In genomic region chr12:65630555-65630954, GRCh38 we compare ENCODE assay signal across 25 cellular contexts.
DNase-seq lines count a peak whose midpoint lies in the region; ATAC-seq, FAIRE-seq and TF ChIP-seq lines count a peak whose summit lies in the region.
"Had no signal": no experiment of that assay in that cellular context is flagged by ENCODE, and none has a peak within 500 bp of the region (broad histone marks: within the 10 kb centered on the region; RNA-seq: fewer than 3 reads in every experiment).

No MANE protein-coding gene starts in this region.

- dilution Hi-C loops in keratinocyte (cut with MboI; ENCODE audit: extremely low pct_ligation_motif_present, low sequenced_read_pairs) = no loop called here

- no peaks in the 10 kb centered on the region for H4K20me1 ChIP-seq in keratinocyte (ENCODE audit: control insufficient read depth, extremely low read depth, insufficient read depth, low read length)

- H3K9me1 ChIP-seq in keratinocyte (ENCODE audit: control insufficient read depth, extremely low read depth, insufficient read depth, low read length) = no peaks in the 10 kb centered on the region

- H2AFZ ChIP-seq in keratinocyte (ENCODE audit: control insufficient read depth, low read length) = no peak overlapping the region

- no peaks in the 10 kb centered on the region for H3K27me3 Mint-ChIP-seq in MCF 10A (ENCODE audit: insufficient read depth, unreplicated experiment)
- H3K27me3 Mint-ChIP-seq: activated naive CD4-positive, alpha-beta T cell treated with anti-CD3 and anti-CD28 coated beads, Interleukin-2, amount 10 ng/mL, durations not matched to agents 7 days and 5 days had no signal

- H3K36me3 ChIP-seq in breast epithelium (no peaks in the 10 kb centered on the region), adipocyte (ENCODE audit: control insufficient read depth, insufficient read depth, low read length, severe bottlenecking) (no peaks in the 10 kb centered on the region), keratinocyte (ENCODE audit: control insufficient read depth in 2 of 2, extremely low read depth in 1 of 2, insufficient read depth in 2 of 2, low read length in 2 of 2) (no peaks in the 10 kb centered on the region), transverse colon (no peaks in the 10 kb centered on the region)
- H3K36me3 ChIP-seq: upper lobe of left lung had no signal

- peak; percentile 4 for DNase-seq in MCF 10A (ENCODE audit: unreplicated experiment)
- no peak for DNase-seq in breast epithelium (ENCODE audit: low spot score in 2 of 2)
- DNase-seq in adipocyte (ENCODE audit: low read depth) = no peak
- DNase-seq in keratinocyte (ENCODE audit: low read depth, low spot score) = no peak
- DNase-seq in transverse colon = no peak
- DNase-seq in SIG-M5 (lab: John Stamatoyannopoulos, UW) = no peak
- DNase-seq in stimulated activated CD4-positive, alpha-beta T cell treated with anti-CD3 and anti-CD28 coated beads, Interleukin-2, amount 100 ng/mL, for 24 hours = no peak
- DNase-seq: activated CD4-positive, alpha-beta T cell treated with anti-CD3 and anti-CD28 coated beads for 4 hours; activated naive CD4-positive, alpha-beta T cell treated with anti-CD3 and anti-CD28 coated beads, Interleukin-2, amount 10 ng/mL, durations not matched to agents 7 days and 5 days; activated T-cell treated with anti-CD3 and anti-CD28 coated beads, Interleukin-2, amount 50 U/mL, for 72 hours; cerebellar nuclear complex; COR-L47; effector CD8-positive, alpha-beta T cell; EL; kidney glomerular epithelial cell; naive B cell; NCI-H69; occipital lobe; SHP77; T-helper 1 cell; upper lobe of left lung had no signal

- H3K4me2 ChIP-seq in keratinocyte (ENCODE audit: control insufficient read depth, extremely low read depth, insufficient read depth, low read depth, low read length) = no peak overlapping the region

- peaks cover 60% of the 10 kb centered on the region for H3K4me1 Mint-ChIP-seq in MCF 10A (ENCODE audit: insufficient read depth, unreplicated experiment)
- H3K4me1 Mint-ChIP-seq: activated naive CD4-positive, alpha-beta T cell treated with anti-CD3 and anti-CD28 coated beads, Interleukin-2, amount 10 ng/mL, durations not matched to agents 7 days and 5 days; naive B cell had no signal

- H3K27ac Mint-ChIP-seq in MCF 10A (ENCODE audit: low read depth, unreplicated experiment) = peak overlapping the region; percentile 86
- H3K27ac Mint-ChIP-seq: activated naive CD4-positive, alpha-beta T cell treated with anti-CD3 and anti-CD28 coated beads, Interleukin-2, amount 10 ng/mL, durations not matched to agents 7 days and 5 days; activated T-cell treated with anti-CD3 and anti-CD28 coated beads, Interleukin-2, amount 50 U/mL, for 72 hours; naive B cell had no signal

- peaks cover 0 to 5% of the 10 kb centered on the region in 2 donors for H3K4me1 ChIP-seq in breast epithelium
- H3K4me1 ChIP-seq in adipocyte (ENCODE audit: control insufficient read depth, insufficient read depth, low read length) = peaks cover 47% of the 10 kb centered on the region
- H3K4me1 ChIP-seq in keratinocyte (ENCODE audit: control insufficient read depth, extremely low read depth, insufficient read depth, low read length) = peaks cover 54% of the 10 kb centered on the region
- H3K4me1 ChIP-seq in transverse colon = peaks cover 0 to 22% (median 7%) of the 10 kb centered on the region in 4 donors
- H3K4me1 ChIP-seq: upper lobe of left lung had no signal

- peak; percentile 55 for TF ChIP-seq EP300 in transverse colon (IDR thresholded peaks at IDR 0.05; ENCODE audit: low read depth)

- intact Hi-C loops in MCF 10A (cut with micrococcal nuclease) = no loop called here
- intact Hi-C loops in breast epithelium (cut with DNase I; ENCODE audit: low total_unique reads) = loop anchor here (5.0 kb wide), 1 partner anchor 167 kb away; no protein-coding TSS in a partner anchor
- intact Hi-C loops in transverse colon (cut with DNase I; ENCODE audit: low total_unique reads) = no loop called here

- WGBS in transverse colon (ENCODE audit: low coverage in 1 of 2), 2 donors = 42 to 46% methylated on average over 2 to 3 of the region's 3 CpGs

- no peak for ATAC-seq in GM21381 (IDR thresholded peaks at IDR 0.05; ENCODE audit: unreplicated experiment)
- ATAC-seq: activated T-cell treated with anti-CD3 and anti-CD28 coated beads, Interleukin-2, amount 50 U/mL, for 72 hours; esophagus mucosa had no signal

- H3K9me3 Mint-ChIP-seq in MCF 10A (ENCODE audit: unreplicated experiment) = peaks cover 13% of the 10 kb centered on the region
- H3K9me3 Mint-ChIP-seq: activated naive CD4-positive, alpha-beta T cell treated with anti-CD3 and anti-CD28 coated beads, Interleukin-2, amount 10 ng/mL, durations not matched to agents 7 days and 5 days; activated T-cell treated with anti-CD3 and anti-CD28 coated beads, Interleukin-2, amount 50 U/mL, for 72 hours had no signal

- CTCF ChIA-PET in MCF 10A (lab: Yijun Ruan, JAX) = interaction anchor here (0.8 to 1.1 kb wide), 2 partner anchors 28 to 42 kb away, joined by 3 to 5 read pairs; no protein-coding TSS in a partner anchor

- no peak overlapping the region for H3K4me3 Mint-ChIP-seq in MCF 10A (ENCODE audit: unreplicated experiment)
- H3K4me3 Mint-ChIP-seq: activated naive CD4-positive, alpha-beta T cell treated with anti-CD3 and anti-CD28 coated beads, Interleukin-2, amount 10 ng/mL, durations not matched to agents 7 days and 5 days; activated T-cell treated with anti-CD3 and anti-CD28 coated beads, Interleukin-2, amount 50 U/mL, for 72 hours; naive B cell had no signal

- in situ Hi-C loops in transverse colon (cut with MboI; ENCODE audit: low pct_ligation_motif_present in 1 of 4, low pct_unique_long_range_greater_than_20kb in 1 of 4, low sequenced_read_pairs in 3 of 4) = no loop called here

- no peaks in the 10 kb centered on the region for H3K36me3 Mint-ChIP-seq in MCF 10A (ENCODE audit: insufficient read depth, unreplicated experiment)
- H3K36me3 Mint-ChIP-seq: activated naive CD4-positive, alpha-beta T cell treated with anti-CD3 and anti-CD28 coated beads, Interleukin-2, amount 10 ng/mL, durations not matched to agents 7 days and 5 days; naive B cell had no signal

- H3K9ac ChIP-seq in adipocyte (ENCODE audit: low read length) = peak overlapping the region; percentile 43
- H3K9ac ChIP-seq in keratinocyte (ENCODE audit: control insufficient read depth, extremely low read depth, insufficient read depth, low read length) = no peak overlapping the region

- POLR2A ChIA-PET in MCF 10A (lab: Yijun Ruan, JAX) = interaction anchor here (0.7 to 2.6 kb wide), 9 partner anchors 9 to 539 kb away, joined by 3 to 26 read pairs (median 4); partner anchors contain the start of gene TMBIM4

- H3K79me2 ChIP-seq in keratinocyte (ENCODE audit: control insufficient read depth, insufficient read depth, low read length) = no peaks in the 10 kb centered on the region

- no peaks in the 10 kb centered on the region for H3K9me3 ChIP-seq in breast epithelium
- H3K9me3 ChIP-seq in adipocyte (ENCODE audit: control insufficient read depth, low read length) = no peaks in the 10 kb centered on the region
- H3K9me3 ChIP-seq in keratinocyte (ENCODE audit: control insufficient read depth, low read depth, low read length) = no peaks in the 10 kb centered on the region
- no peaks in the 10 kb centered on the region for H3K9me3 ChIP-seq in transverse colon
- H3K9me3 ChIP-seq: upper lobe of left lung had no signal

- FAIRE-seq in keratinocyte (lab: Jason Lieb, UNC) = no peak
- FAIRE-seq: GM19239 had no signal

- TF ChIP-seq CTCF in MCF 10A (IDR thresholded peaks at IDR 0.05; ENCODE audit: unreplicated experiment) = no peak
- TF ChIP-seq CTCF in breast epithelium (IDR thresholded peaks at IDR 0.05) = no peak
- no peak for TF ChIP-seq CTCF in keratinocyte (optimal IDR thresholded peaks at IDR 0.05 in 1 of 3, IDR thresholded peaks at IDR 0.05 in 1 of 3, conservative IDR thresholded peaks at IDR 0.05 in 1 of 3; ENCODE audit: extremely low read depth in 1 of 3, insufficient read depth in 2 of 3, low read length in 3 of 3)
- TF ChIP-seq CTCF in transverse colon (IDR thresholded peaks at IDR 0.05) = no peak

- H3K27me3 ChIP-seq in breast epithelium = no peaks in the 10 kb centered on the region
- no peaks in the 10 kb centered on the region for H3K27me3 ChIP-seq in adipocyte (replicated peaks; ENCODE audit: control insufficient read depth, insufficient read depth, low read length)
- H3K27me3 ChIP-seq in keratinocyte (ENCODE audit: control insufficient read depth, extremely low read depth, insufficient read depth, low read length) = no peaks in the 10 kb centered on the region
- no peaks in the 10 kb centered on the region for H3K27me3 ChIP-seq in transverse colon
- H3K27me3 ChIP-seq: upper lobe of left lung had no signal

- H3K4me3 ChIP-seq in breast epithelium (no peak overlapping the region), adipocyte (ENCODE audit: low read length) (no peak overlapping the region), keratinocyte (ENCODE audit: control insufficient read depth in 2 of 3, extremely low read depth in 1 of 3, insufficient read depth in 2 of 3, low read depth in 1 of 3, low read length in 3 of 3) (no peak overlapping the region), transverse colon (no peak overlapping the region)
- H3K4me3 ChIP-seq: upper lobe of left lung had no signal

- TF ChIP-seq POLR2A in breast epithelium (IDR thresholded peaks at IDR 0.05) (no peak), transverse colon (IDR thresholded peaks at IDR 0.05) (no peak)

- BruUV-seq in MCF 10A (replicated peaks; lab: Mats Ljungman, UMichigan) = no TSS peak

- H3K27ac ChIP-seq in breast epithelium (peak overlapping the region in 1 of 2 donors; percentile 82), keratinocyte (ENCODE audit: control insufficient read depth, insufficient read depth, low read length) (peak overlapping the region; percentile 97), transverse colon (peak overlapping the region in 3 of 4 donors; percentile 11 to 42 (median 41))
- H3K27ac ChIP-seq: HL-60, upper lobe of left lung had no signal
